ENCODE assay signal across 8 cellular contexts in the genomic region with DNA sequence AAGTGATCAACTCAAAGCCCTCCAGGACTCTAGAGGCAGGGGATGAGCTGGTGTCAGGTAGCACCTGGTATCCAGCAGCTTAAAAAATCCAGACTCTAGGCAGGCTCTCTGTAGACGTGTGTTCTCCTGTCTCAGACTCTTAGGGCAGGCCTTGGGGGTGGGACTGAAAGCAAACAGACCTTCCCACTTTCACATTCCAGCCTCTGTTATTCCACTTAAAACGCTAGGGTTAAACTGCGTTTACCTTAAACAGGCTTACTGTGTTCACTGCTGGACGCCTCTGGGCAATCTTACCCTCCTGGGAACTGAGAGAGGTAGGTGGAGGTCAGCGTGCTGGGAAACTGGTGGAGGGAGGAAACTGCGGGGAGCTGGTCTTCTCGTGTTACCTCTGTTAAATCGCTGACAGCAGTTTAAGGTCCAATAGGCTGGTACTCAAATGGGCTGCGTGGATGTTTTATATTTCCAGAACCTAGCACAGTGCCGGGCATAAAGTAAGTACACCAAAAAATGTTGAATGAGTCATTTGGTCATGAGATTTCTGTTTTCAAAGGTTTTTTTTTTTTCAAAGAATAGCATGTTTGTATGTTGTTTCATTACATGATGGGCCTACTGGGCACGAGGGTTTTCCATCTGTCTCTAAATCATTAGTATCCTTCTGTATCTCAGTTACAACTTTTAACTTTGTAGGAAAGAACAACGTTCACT. TPM values are rescaled to one million over a fixed set of nuclear protein-coding genes. Genes with fewer than 3 reads are reported as not detected.
DNase-seq lines count a peak whose midpoint lies in the region; ATAC-seq and TF ChIP-seq lines count a peak whose summit lies in the region.

Gene GCNT2 (plus strand): TSS at position 248 of the 705 bp plus-strand sequence. CDS start 7,561 bp downstream, outside the sequence.

- intact Hi-C loops in left ventricle myocardium inferior (cut with micrococcal nuclease), result no loop called here

- no peaks in the 10 kb centered on the region for H3K9me3 ChIP-seq in left ventricle myocardium inferior (replicated peaks)
- no peaks in the 10 kb centered on the region for H3K9me3 ChIP-seq in skeletal muscle tissue (ENCODE audit: control insufficient read depth in 3 of 3, low read length in 3 of 3)

- H3K4me3 ChIP-seq in left ventricle myocardium inferior, result peak within 1 kb of the TSS; percentile 61
- peak within 1 kb of the TSS in 2 of 3 donors; percentile 18 to 32 for H3K4me3 ChIP-seq in skeletal muscle tissue (ENCODE audit: low read length in 3 of 3)

- DNase-seq in T1000 (lab: John Stamatoyannopoulos, UW) (peak; percentile 33), left ventricle myocardium inferior (no peak), retina (no peak)
- DNase-seq in effector CD8-positive, alpha-beta T cell (lab: John Stamatoyannopoulos, UW), result no peak

- peaks cover 26% of the 10 kb centered on the region for H3K4me1 ChIP-seq in left ventricle myocardium inferior
- H3K4me1 ChIP-seq in skeletal muscle tissue (ENCODE audit: control insufficient read depth in 3 of 3, insufficient read depth in 3 of 3, low read length in 3 of 3), result peaks cover 0 to 3% (median 2%) of the 10 kb centered on the region in 3 donors

- H3K27ac ChIP-seq in left ventricle myocardium inferior (replicated peaks), result peak within 1 kb of the TSS; percentile 80
- no peak within 1 kb of the TSS for H3K27ac ChIP-seq in skeletal muscle tissue (ENCODE audit: low read depth, low read length)

- peak within 1 kb of the TSS in 1 of 3 donors; percentile 35 for H3K9ac ChIP-seq in skeletal muscle tissue (ENCODE audit: low read depth in 1 of 3, low read length in 3 of 3)

- H3K27me3 ChIP-seq in left ventricle myocardium inferior (ENCODE audit: low read depth), result no peaks in the 10 kb centered on the region
- H3K27me3 ChIP-seq in skeletal muscle tissue (ENCODE audit: control insufficient read depth in 3 of 3, insufficient read depth in 3 of 3, low read length in 3 of 3), result no peaks in the 10 kb centered on the region

- no peak for TF ChIP-seq CTCF in left ventricle myocardium inferior (IDR thresholded peaks at IDR 0.05; ENCODE audit: borderline replicate concordance)

- H3K36me3 ChIP-seq in left ventricle myocardium inferior (no peaks in the 10 kb centered on the region), skeletal muscle tissue (ENCODE audit: control insufficient read depth in 3 of 3, insufficient read depth in 3 of 3, low read length in 3 of 3) (no peaks in the 10 kb centered on the region)

- ATAC-seq in GM18498 (IDR thresholded peaks at IDR 0.05; ENCODE audit: unreplicated experiment), result peak; percentile 54
- ATAC-seq in HG03095 (IDR thresholded peaks at IDR 0.05; ENCODE audit: unreplicated experiment), result peak; percentile 51
- ATAC-seq in HG03342 (IDR thresholded peaks at IDR 0.05; ENCODE audit: unreplicated experiment), result no peak

RNA-seq across cellular contexts. Expression of gene GCNT2, which starts in this region (rescaled TPM):
- total RNA-seq in left ventricle myocardium inferior, result 49.0 TPM
- total RNA-seq in skeletal muscle tissue, result 3.1 TPM

Comparison
In these comparisons a context has a peak if more than half of its experiments do, and no peak if none do; other contexts are left out.
1. RNA of gene GCNT2 (total RNA-seq): 49.0 TPM in left ventricle myocardium inferior (single experiment); 3.1 TPM in skeletal muscle tissue (single experiment); every median in the first group is over 10 times any median in the second.